Comparison of ENCODE assay signal across 14 cellular contexts in the genomic region with DNA sequence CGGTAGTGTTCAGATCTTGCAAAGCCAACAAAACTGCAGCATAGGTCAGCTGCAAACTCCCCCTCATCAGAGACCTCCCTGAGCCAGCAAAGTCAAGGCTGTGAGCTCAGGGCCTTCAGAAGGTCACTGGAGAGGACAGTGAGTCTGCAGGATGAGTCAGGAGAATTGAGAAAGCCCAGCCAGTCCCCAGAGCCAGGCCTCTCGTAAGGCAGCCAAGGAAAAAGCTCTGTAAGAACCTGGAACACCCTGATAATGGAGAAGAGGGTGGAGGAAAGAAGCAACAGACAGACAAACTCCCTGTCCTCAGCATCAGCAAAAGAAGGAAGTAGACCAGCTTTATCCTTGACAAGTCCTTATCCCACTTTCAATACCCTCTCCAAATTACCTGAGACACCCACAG. TPM values are rescaled to one million over a fixed set of nuclear protein-coding genes. Genes with fewer than 3 reads are reported as not detected.
A peak's percentile ranks its signal among the peaks of the same experiment; 100 is the strongest.
DNase-seq lines count a peak whose midpoint lies in the region; ATAC-seq and TF ChIP-seq lines count a peak whose summit lies in the region.
"Had no signal": no experiment of that assay in that cellular context is flagged by ENCODE, and none has a peak within 500 bp of the region (broad histone marks: within the 10 kb centered on the region; RNA-seq: fewer than 3 reads in every experiment).

No MANE protein-coding gene starts in this region.

- POLR2A ChIA-PET in MCF 10A (lab: Yijun Ruan, JAX): no interaction called here

- no peaks in the 10 kb centered on the region for H4K20me1 ChIP-seq in mammary epithelial cell (ENCODE audit: insufficient read depth, low read length)

- BruUV-seq in MCF 10A (replicated peaks; lab: Mats Ljungman, UMichigan) (no TSS peak), mammary epithelial cell (replicated peaks; lab: Mats Ljungman, UMichigan) (no TSS peak)

- H3K36me3 ChIP-seq in mammary epithelial cell (ENCODE audit: insufficient read depth, low read length): no peaks in the 10 kb centered on the region
- no peaks in the 10 kb centered on the region for H3K36me3 ChIP-seq in aorta (ENCODE audit: control insufficient read depth in 1 of 2, insufficient read depth in 2 of 2, low read length in 1 of 2)
- H3K36me3 ChIP-seq in tibial nerve: no peaks in the 10 kb centered on the region

- H3K4me3 Mint-ChIP-seq in MCF 10A (ENCODE audit: unreplicated experiment): no peak overlapping the region

- ATAC-seq in aorta (ENCODE audit: low FRiP score): peak; percentile 47

- H3K27me3 ChIP-seq in mammary epithelial cell (ENCODE audit: insufficient read depth, low read length) (no peaks in the 10 kb centered on the region), aorta (ENCODE audit: control insufficient read depth in 1 of 2, insufficient read depth in 2 of 2, low read length in 1 of 2) (no peaks in the 10 kb centered on the region), tibial nerve (no peaks in the 10 kb centered on the region)

- no peak overlapping the region for H3K27ac Mint-ChIP-seq in MCF 10A (ENCODE audit: low read depth, unreplicated experiment)
- H3K27ac Mint-ChIP-seq: activated T-helper 2 cell treated with anti-CD3 and anti-CD28 coated beads, Interferon-gamma antibody, Interleukin-2, Interleukin-4, amounts not matched to agents 10 μg/mL and 5 μg/mL and 100 μg/mL, durations not matched to agents 14 hours and 24 hours and 36 hours had no signal

- no peak for TF ChIP-seq EP300 in tibial nerve (IDR thresholded peaks at IDR 0.05)

- 33% methylated on average over 1 of the region's 2 CpGs for WGBS in mammary epithelial cell (ENCODE audit: low coverage, missing lambda C conversion rate)
- WGBS in aorta, 2 donors: 59 to 69% methylated on average over 2 of the region's 2 CpGs
- 40 to 45% methylated on average over 2 of the region's 2 CpGs for WGBS in tibial nerve, 2 donors

- intact Hi-C loops in MCF 10A (cut with micrococcal nuclease): no loop called here
- intact Hi-C loops in mammary epithelial cell (cut with micrococcal nuclease): no loop called here
- intact Hi-C loops in aorta (cut with DNase I): no loop called here

- H3K36me3 Mint-ChIP-seq in MCF 10A (ENCODE audit: insufficient read depth, unreplicated experiment): no peaks in the 10 kb centered on the region

- H3K4me2 ChIP-seq in mammary epithelial cell (ENCODE audit: insufficient read depth, low read depth, low read length): no peak overlapping the region

- H3K9me3 Mint-ChIP-seq in MCF 10A (ENCODE audit: unreplicated experiment): no peaks in the 10 kb centered on the region
- H3K9me3 Mint-ChIP-seq: activated T-helper 2 cell treated with anti-CD3 and anti-CD28 coated beads, Interferon-gamma antibody, Interleukin-2, Interleukin-4, amounts not matched to agents 10 μg/mL and 5 μg/mL and 100 μg/mL, durations not matched to agents 14 hours and 24 hours and 36 hours had no signal

- H3K27me3 Mint-ChIP-seq in MCF 10A (ENCODE audit: insufficient read depth, unreplicated experiment): no peaks in the 10 kb centered on the region

- no peak overlapping the region for H2AFZ ChIP-seq in mammary epithelial cell (ENCODE audit: low read depth, low read length)

- no peak overlapping the region for H3K4me3 ChIP-seq in mammary epithelial cell (replicated peaks in 1 of 3; ENCODE audit: insufficient read depth in 1 of 3, low read depth in 2 of 3, low read length in 3 of 3)
- H3K4me3 ChIP-seq in epithelial cell of proximal tubule (ENCODE audit: low read depth, low read length): no peak overlapping the region
- H3K4me3 ChIP-seq in aorta (ENCODE audit: low read length in 2 of 2): no peak overlapping the region
- H3K4me3 ChIP-seq in tibial nerve: no peak overlapping the region

- TF ChIP-seq CTCF in MCF 10A (IDR thresholded peaks at IDR 0.05; ENCODE audit: unreplicated experiment): no peak
- TF ChIP-seq CTCF in mammary epithelial cell (conservative IDR thresholded peaks at IDR 0.05 in 1 of 2, IDR thresholded peaks at IDR 0.05 in 1 of 2; ENCODE audit: extremely low read depth in 1 of 2, insufficient read depth in 1 of 2, low read depth in 1 of 2, low read length in 2 of 2): no peak
- TF ChIP-seq CTCF in epithelial cell of proximal tubule (conservative IDR thresholded peaks at IDR 0.05; ENCODE audit: low read depth, low read length): no peak
- TF ChIP-seq CTCF in tibial nerve (IDR thresholded peaks at IDR 0.05): no peak

- H3K27ac ChIP-seq in mammary epithelial cell (ENCODE audit: insufficient read depth, low read depth, low read length): no peak overlapping the region
- H3K27ac ChIP-seq in aorta (ENCODE audit: low read depth in 1 of 2, low read length in 2 of 2): no peak overlapping the region
- no peak overlapping the region for H3K27ac ChIP-seq in tibial nerve

- CTCF ChIA-PET in MCF 10A (lab: Yijun Ruan, JAX) (no interaction called here), mammary epithelial cell (lab: Charles Lee; ENCODE audit: low non-redundant PET) (no interaction called here)

- H3K4me1 Mint-ChIP-seq in MCF 10A (ENCODE audit: insufficient read depth, unreplicated experiment): no peaks in the 10 kb centered on the region

- in situ Hi-C loops in mammary epithelial cell (cut with MboI; ENCODE audit: low sequenced_read_pairs in 2 of 2): no loop called here

- dilution Hi-C loops in mammary epithelial cell (cut with HindIII; ENCODE audit: low sequenced_read_pairs): no loop called here

- DNase-seq in MCF 10A (ENCODE audit: unreplicated experiment): peak; percentile 37
- DNase-seq in mammary epithelial cell: no peak
- peak; percentile 4 for DNase-seq in epithelial cell of proximal tubule (ENCODE audit: low read depth)
- DNase-seq in iris pigment epithelial cell (ENCODE audit: low read depth): peak; percentile 8
- DNase-seq in aorta: peak in 1 of 2 donors; percentile 43
- no peak for DNase-seq in NCI-H146 treated with DMSO at 0.1 percent for 48 hours (lab: John Stamatoyannopoulos, UW; ENCODE audit: unreplicated experiment)
- DNase-seq in DMS53 treated with DMSO at 0.1 percent for 48 hours (lab: John Stamatoyannopoulos, UW; ENCODE audit: unreplicated experiment): no peak
- no peak for DNase-seq in tibial nerve (ENCODE audit: low spot score in 2 of 2)
- DNase-seq: NCI-H2029, NCI-H510A treated with DMSO at 0.1 percent for 48 hours had no signal

- no peak overlapping the region for H3K9ac ChIP-seq in mammary epithelial cell (ENCODE audit: insufficient read depth, low read length)

- H3K9me3 ChIP-seq in mammary epithelial cell (replicated peaks; ENCODE audit: insufficient read depth, low read length): no peaks in the 10 kb centered on the region
- H3K9me3 ChIP-seq in aorta (ENCODE audit: control insufficient read depth, low read length): no peaks in the 10 kb centered on the region
- no peaks in the 10 kb centered on the region for H3K9me3 ChIP-seq in tibial nerve

- H3K79me2 ChIP-seq in mammary epithelial cell (ENCODE audit: insufficient read depth, low read length): no peaks in the 10 kb centered on the region

- H3K4me1 ChIP-seq in mammary epithelial cell (ENCODE audit: insufficient read depth, low read length) (no peaks in the 10 kb centered on the region), aorta (ENCODE audit: control insufficient read depth in 1 of 2, insufficient read depth in 2 of 2, low read length in 2 of 2) (no peaks in the 10 kb centered on the region), tibial nerve (no peaks in the 10 kb centered on the region)

- no peak for TF ChIP-seq POLR2A in tibial nerve (IDR thresholded peaks at IDR 0.05)

RNA-seq across cellular contexts. Expression of gene GRIA3, which starts 33.0 kb away (rescaled TPM):
- total RNA-seq in MCF 10A (2022): not detected in 2 replicates
- total RNA-seq in mammary epithelial cell: under 1 TPM; 0.73 to 0.83 TPM
- 0.06 TPM for polyA plus RNA-seq in mammary epithelial cell
- polyA minus RNA-seq in mammary epithelial cell: not detected
- total RNA-seq in epithelial cell of proximal tubule: under 0.01 and 0.80 TPM in 2 replicates
- total RNA-seq in aorta: 10 to 100 TPM in 1 of 2 donors, 1 to 10 TPM in 1; 7.2 to 12.4 TPM
- polyA plus RNA-seq in aorta: 1 to 10 TPM; 5.1 to 7.0 TPM
- 1 to 10 TPM in 2 of 4 donors, under 1 TPM in 2; 0.60 to 2.3 (median 1.0) TPM for total RNA-seq in tibial nerve
- total RNA-seq: A172; activated T-helper 2 cell treated with anti-CD3 and anti-CD28 coated beads, Interferon-gamma antibody, Interleukin-2, Interleukin-4, amounts not matched to agents 10 μg/mL and 5 μg/mL and 100 μg/mL, durations not matched to agents 14 hours and 24 hours and 36 hours; osteocyte had no signal
- polyA plus RNA-seq: keratinocyte had no signal

Comparison
In these comparisons a context has a peak if more than half of its experiments do, and no peak if none do; other contexts are left out.
1. DNase-seq: peak in MCF 10A (single experiment), epithelial cell of proximal tubule (single experiment) and iris pigment epithelial cell (single experiment); none in mammary epithelial cell (single experiment), NCI-H146 treated with DMSO at 0.1 percent for 48 hours (single experiment), DMS53 treated with DMSO at 0.1 percent for 48 hours (single experiment) and tibial nerve (0 of 2).